8 cellular contexts compared by ENCODE assay signal in the genomic region with DNA sequence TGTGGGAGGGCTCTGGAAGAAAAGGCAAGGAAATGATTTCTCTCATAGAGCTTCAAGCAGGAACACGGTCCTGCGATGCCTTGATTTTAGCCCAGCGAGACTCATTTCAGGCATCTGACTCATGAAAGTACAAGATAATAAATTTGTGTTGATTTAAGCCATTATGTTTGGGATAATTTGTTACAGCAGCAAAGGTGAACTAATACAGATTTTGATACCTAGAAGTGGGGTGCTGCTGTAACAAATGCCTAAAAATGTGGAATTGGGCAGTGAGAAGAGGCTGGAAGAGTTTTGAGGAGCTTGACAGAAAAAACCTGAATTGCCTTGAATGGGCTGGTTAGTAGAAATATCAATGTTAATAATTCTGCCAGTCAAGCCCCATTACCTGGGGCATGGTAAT.
"Had no signal": no experiment of that assay in that cellular context is flagged by ENCODE, and none has a peak within 500 bp of the region (broad histone marks: within the 10 kb centered on the region; RNA-seq: fewer than 3 reads in every experiment).

No MANE protein-coding gene starts in this region.

- FAIRE-seq: G401.6, GM12878, GM12891, GM12892, GM18507, GM19239 had no signal

- H3K4me3 ChIP-seq: GM12878 had no signal

- ATAC-seq: GM12878 had no signal

- DNase-seq: GDM1, GF-D8 had no signal
